In genomic region chr21:44800971-44801467, GRCh38 we compare ENCODE assay signal across 8 cellular contexts. TPM values are rescaled to one million over a fixed set of nuclear protein-coding genes. Genes with fewer than 3 reads are reported as not detected.
DNase-seq lines count a peak whose midpoint lies in the region; ATAC-seq and TF ChIP-seq lines count a peak whose summit lies in the region.

No MANE protein-coding gene starts in this region.

- H3K27me3 Mint-ChIP-seq in activated CD8-positive, alpha-beta T cell treated with anti-CD3 and anti-CD28 coated beads for 36 hours = no peaks in the 10 kb centered on the region

- TF ChIP-seq CTCF in BJ (IDR thresholded peaks at IDR 0.05; ENCODE audit: insufficient read depth, low read depth, low read length) (no peak; the same call in 1 of the 2 replicates), GM12875 (IDR thresholded peaks at IDR 0.05; ENCODE audit: borderline replicate concordance, insufficient read depth, low read depth, low read length) (peak; percentile 34; the same call in 1 of the 2 replicates), heart right ventricle (IDR thresholded peaks at IDR 0.05) (peak in 6 of 9 donors; percentile 8 to 44 (median 38))
- peak; percentile 52 for TF ChIP-seq CTCF in activated CD8-positive, alpha-beta T cell treated with anti-CD3 and anti-CD28 coated beads for 36 hours (IDR thresholded peaks at IDR 0.05)

- peak overlapping the region; percentile 99 for H3K4me3 Mint-ChIP-seq in activated CD8-positive, alpha-beta T cell treated with anti-CD3 and anti-CD28 coated beads for 36 hours

- peak overlapping the region in 9 of 10 donors; percentile 61 to 86 (median 79) for H3K27ac ChIP-seq in heart right ventricle

- peak overlapping the region; percentile 95 for H3K27ac Mint-ChIP-seq in activated CD8-positive, alpha-beta T cell treated with anti-CD3 and anti-CD28 coated beads for 36 hours

- H3K27me3 ChIP-seq in BJ (ENCODE audit: control insufficient read depth, insufficient read depth, low read length) = no peaks in the 10 kb centered on the region
- H3K27me3 ChIP-seq in heart right ventricle = no peaks in the 10 kb centered on the region

- intact Hi-C loops in activated CD8-positive, alpha-beta T cell treated with anti-CD3 and anti-CD28 coated beads for 36 hours (cut with micrococcal nuclease) = loop anchor here (2.0 kb wide), 2 partner anchors 34 to 72 kb away; partner anchors contain the start of gene PTTG1IP
- intact Hi-C loops in heart right ventricle (cut with DNase I) = loop anchor here in 8 of 10 donors (2.0 to 10.0 kb wide), 8 partner anchors 46 to 334 kb away; partner anchors contain the start of gene PTTG1IP (in 4 of the 8)

- DNase-seq in BJ (ENCODE audit: low read depth) (no peak), Kasumi-1 (lab: John Stamatoyannopoulos, UW) (peak; percentile 45 to 63), heart right ventricle (no peak), renal cortical epithelial cell (ENCODE audit: low read depth) (peak; percentile 54), foreskin melanocyte (no peak)
- peak; percentile 26 for DNase-seq in activated CD8-positive, alpha-beta T cell treated with anti-CD3 and anti-CD28 coated beads for 36 hours
- DNase-seq in NK-92 treated with Interleukin-12 subunit alpha and Interleukin-12 subunit beta, amount 100 ng/mL, for 24 hours (lab: John Stamatoyannopoulos, UW) = no peak

- peaks cover 58% of the 10 kb centered on the region for H3K4me1 Mint-ChIP-seq in activated CD8-positive, alpha-beta T cell treated with anti-CD3 and anti-CD28 coated beads for 36 hours (ENCODE audit: low read depth)

- WGBS in heart right ventricle, 2 donors = 2 to 3% methylated on average over 17 of the region's 17 CpGs

- peaks cover 3 to 48% (median 30%) of the 10 kb centered on the region in 9 donors for H3K4me1 ChIP-seq in heart right ventricle

- POLR2A ChIA-PET in BJ (lab: Charles Lee) = interaction anchor here (1.0 kb wide), 1 partner anchor 73 kb away, joined by 4 read pairs; the partner anchor contains the start of gene PTTG1IP
- POLR2A ChIA-PET in activated CD8-positive, alpha-beta T cell treated with anti-CD3 and anti-CD28 coated beads for 36 hours (lab: Charles Lee) = interaction anchor here (0.6 to 3.0 kb wide), 10 partner anchors 9 to 136 kb away, joined by 3 to 16 read pairs (median 3); partner anchors contain the start of gene PTTG1IP

- ATAC-seq in activated CD8-positive, alpha-beta T cell treated with anti-CD3 and anti-CD28 coated beads for 36 hours = peak; percentile 53
- peak in 2 of 8 donors; percentile 36 to 40 for ATAC-seq in heart right ventricle

- CTCF ChIA-PET in BJ (lab: Yijun Ruan, JAX) = interaction anchor here (0.6 to 3.4 kb wide), 13 partner anchors 8 to 336 kb away, joined by 3 to 26 read pairs (median 6); partner anchors contain the start of gene PTTG1IP
- CTCF ChIA-PET in activated CD8-positive, alpha-beta T cell treated with anti-CD3 and anti-CD28 coated beads for 36 hours (lab: Charles Lee) = interaction anchor here (0.8 to 4.3 kb wide), 33 partner anchors 8 to 329 kb away, joined by 3 to 58 read pairs (median 4); partner anchors contain the start of genes ITGB2 and PTTG1IP

- peaks cover 75% of the 10 kb centered on the region for H3K36me3 Mint-ChIP-seq in activated CD8-positive, alpha-beta T cell treated with anti-CD3 and anti-CD28 coated beads for 36 hours (ENCODE audit: low read depth)

- H3K36me3 ChIP-seq in BJ (ENCODE audit: control insufficient read depth, insufficient read depth, low read length) = peaks cover 4% of the 10 kb centered on the region
- peaks cover 0 to 53% (median 16%) of the 10 kb centered on the region in 9 donors for H3K36me3 ChIP-seq in heart right ventricle

- H3K9me3 ChIP-seq in heart right ventricle = no peaks in the 10 kb centered on the region

- no peaks in the 10 kb centered on the region for H3K9me3 Mint-ChIP-seq in activated CD8-positive, alpha-beta T cell treated with anti-CD3 and anti-CD28 coated beads for 36 hours

- peak overlapping the region; percentile 77 for H3K4me3 ChIP-seq in BJ (ENCODE audit: low read depth, low read length)
- H3K4me3 ChIP-seq in GM12875 (ENCODE audit: low read depth, low read length) = peak overlapping the region; percentile 93
- peak overlapping the region; percentile 69 to 98 (median 85) for H3K4me3 ChIP-seq in heart right ventricle

RNA-seq across cellular contexts. Expression of gene UBE2G2, which starts 0.6 kb away (rescaled TPM):
- polyA plus RNA-seq in BJ (2011; rRNA removed) = 67.6 and 93.2 TPM in 2 replicates
- polyA minus RNA-seq in BJ (2011; rRNA and poly(A)+ RNA removed) = 36.6 and 48.7 TPM in 2 replicates
- 100 to 1,000 TPM; 113 to 115 TPM for total RNA-seq in activated CD8-positive, alpha-beta T cell treated with anti-CD3 and anti-CD28 coated beads for 36 hours
- 10 to 100 TPM; 58.1 to 89.5 (median 67.0) TPM for total RNA-seq in heart right ventricle
- polyA plus RNA-seq in heart right ventricle = 10 to 100 TPM; 39.6 to 59.3 TPM
- total RNA-seq in renal cortical epithelial cell = 45.3 and 87.8 TPM in 2 replicates

RNA-seq across cellular contexts. Expression of gene SUMO3, which starts 16.8 kb away (rescaled TPM):
- polyA plus RNA-seq in BJ (2011; rRNA removed) (82.6 and 111 TPM in 2 replicates), heart right ventricle (10 to 100 TPM; 14.9 to 70.0 TPM)
- polyA minus RNA-seq in BJ (2011; rRNA and poly(A)+ RNA removed) = 43.4 and 62.7 TPM in 2 replicates
- 10 to 100 TPM; 69.8 to 72.9 TPM for total RNA-seq in activated CD8-positive, alpha-beta T cell treated with anti-CD3 and anti-CD28 coated beads for 36 hours
- total RNA-seq in heart right ventricle (10 to 100 TPM; 56.9 to 80.9 (median 72.6) TPM), renal cortical epithelial cell (72.8 and 74.5 TPM in 2 replicates)

Comparison
In these comparisons a context has a peak if more than half of its experiments do, and no peak if none do; other contexts are left out.
1. DNase-seq: peak in Kasumi-1 (2 of 2), activated CD8-positive, alpha-beta T cell treated with anti-CD3 and anti-CD28 coated beads for 36 hours (single experiment) and renal cortical epithelial cell (single experiment); none in BJ (single experiment), heart right ventricle (0 of 2), foreskin melanocyte (single experiment) and NK-92 treated with Interleukin-12 subunit alpha and Interleukin-12 subunit beta, amount 100 ng/mL, for 24 hours (single experiment).
2. Peak in every context shown above with its lines, with median percentiles within 50 percentile points of each other: H3K4me3 ChIP-seq.